10 cellular contexts compared by ENCODE assay signal in genomic region chr17:73068322-73069153, GRCh38. TPM values are rescaled to one million over a fixed set of nuclear protein-coding genes. Genes with fewer than 3 reads are reported as not detected.
DNase-seq lines count a peak whose midpoint lies in the region; ATAC-seq, FAIRE-seq and TF ChIP-seq lines count a peak whose summit lies in the region.
"Had no signal": no experiment of that assay in that cellular context is flagged by ENCODE, and none has a peak within 500 bp of the region (broad histone marks: within the 10 kb centered on the region; RNA-seq: fewer than 3 reads in every experiment).

No MANE protein-coding gene starts in this region.

- no peaks in the 10 kb centered on the region for H3K9me3 ChIP-seq in endothelial cell of umbilical vein (replicated peaks; ENCODE audit: control insufficient read depth, insufficient read depth, low read length)

- TF ChIP-seq POLR2A in endothelial cell of umbilical vein (IDR thresholded peaks at IDR 0.05; ENCODE audit: low read depth, low read length), result no peak

- no peak overlapping the region for H3K4me3 Mint-ChIP-seq in neural crest cell
- H3K4me3 Mint-ChIP-seq: H9 had no signal

- dilution Hi-C loops in endothelial cell of umbilical vein (cut with MboI; ENCODE audit: extremely low pct_ligation_motif_present, low sequenced_read_pairs), result no loop called here

- POLR2A ChIA-PET in endothelial cell of umbilical vein (lab: Charles Lee), result no interaction called here

- no peaks in the 10 kb centered on the region for H3K36me3 ChIP-seq in endothelial cell of umbilical vein (ENCODE audit: control insufficient read depth in 2 of 2, extremely low read depth in 1 of 2, insufficient read depth in 2 of 2, low read length in 2 of 2)

- H3K27me3 ChIP-seq in endothelial cell of umbilical vein (ENCODE audit: control insufficient read depth in 2 of 2, insufficient read depth in 2 of 2, low read length in 2 of 2), result no peaks in the 10 kb centered on the region

- no peaks in the 10 kb centered on the region for H4K20me1 ChIP-seq in endothelial cell of umbilical vein (replicated peaks; ENCODE audit: control insufficient read depth, extremely low read depth, insufficient read depth, low read length)

- H3K27ac Mint-ChIP-seq in neural crest cell (ENCODE audit: unreplicated experiment), result peak overlapping the region; percentile 16
- H3K27ac Mint-ChIP-seq: H9 had no signal

- H3K27ac ChIP-seq in endothelial cell of umbilical vein (ENCODE audit: insufficient read depth, low read depth, low read length), result no peak overlapping the region

- intact Hi-C loops in endothelial cell of umbilical vein (cut with micrococcal nuclease), result no loop called here

- H3K9me3 Mint-ChIP-seq in neural crest cell, result peaks cover 10% of the 10 kb centered on the region

- TF ChIP-seq CTCF in endothelial cell of umbilical vein (IDR thresholded peaks at IDR 0.05; ENCODE audit: extremely low read depth in 1 of 2, insufficient read depth in 1 of 2, low read depth in 1 of 2, low read length in 2 of 2), result no peak
- no peak for TF ChIP-seq CTCF in neural crest cell (conservative IDR thresholded peaks at IDR 0.05)
- no peak for TF ChIP-seq CTCF in GM20000 (IDR thresholded peaks at IDR 0.05; ENCODE audit: extremely low read depth, missing control alignments)

- peaks cover 10% of the 10 kb centered on the region for H3K36me3 Mint-ChIP-seq in neural crest cell (ENCODE audit: low read depth)

- H3K4me3 ChIP-seq in endothelial cell of umbilical vein (replicated peaks in 1 of 3; ENCODE audit: insufficient read depth in 1 of 3, low read depth in 1 of 3, low read length in 3 of 3), result no peak overlapping the region

- no TSS peak for BruUV-seq in endothelial cell of umbilical vein (replicated peaks; lab: Mats Ljungman, UMichigan)

- H3K27me3 Mint-ChIP-seq in neural crest cell (ENCODE audit: low read depth), result no peaks in the 10 kb centered on the region

- no peaks in the 10 kb centered on the region for H3K4me1 ChIP-seq in endothelial cell of umbilical vein (ENCODE audit: control insufficient read depth, extremely low read depth, insufficient read depth, low read length)

- H3K4me1 Mint-ChIP-seq in neural crest cell, result peaks cover 11% of the 10 kb centered on the region
- H3K4me1 Mint-ChIP-seq: H9 had no signal

- in situ Hi-C loops in Caki2 (cut with HindIII; ENCODE audit: low pct_unique_long_range_greater_than_20kb, low sequenced_read_pairs), result no loop called here

- H3K4me2 ChIP-seq in endothelial cell of umbilical vein (ENCODE audit: insufficient read depth, low read length), result no peak overlapping the region

- no peaks in the 10 kb centered on the region for H3K9me1 ChIP-seq in endothelial cell of umbilical vein (replicated peaks; ENCODE audit: control insufficient read depth, extremely low read depth, insufficient read depth, low read length)

- FAIRE-seq in endothelial cell of umbilical vein (lab: Jason Lieb, UNC), result no peak

- H2AFZ ChIP-seq in endothelial cell of umbilical vein (ENCODE audit: low read depth, low read length), result no peak overlapping the region

- CTCF ChIA-PET in endothelial cell of umbilical vein (lab: Charles Lee), result interaction anchor here (1.2 kb wide), 1 partner anchor 343 kb away, joined by 4 read pairs; no protein-coding TSS in a partner anchor

- H3K9ac ChIP-seq in endothelial cell of umbilical vein (replicated peaks; ENCODE audit: extremely low read depth, insufficient read depth, low read length), result no peak overlapping the region

- no peak for ATAC-seq in HG03139 (IDR thresholded peaks at IDR 0.05; ENCODE audit: unreplicated experiment)

- peak; percentile 65 for DNase-seq in Caki2 (ENCODE audit: low read depth)
- DNase-seq in NCI-H446 treated with DMSO at 0.1 percent for 48 hours (lab: John Stamatoyannopoulos, UW), result peak; percentile 60
- DNase-seq in endothelial cell of umbilical vein (ENCODE audit: low read depth, low spot score), result peak; percentile 20
- DNase-seq in neural crest cell (ENCODE audit: low read depth, low spot score), result no peak
- no peak for DNase-seq in SW480 (ENCODE audit: low spot score)
- DNase-seq in GM20000 (ENCODE audit: low spot score), result no peak
- no peak for DNase-seq in HK-2 (ENCODE audit: unreplicated experiment)
- DNase-seq: H9, Karpas-422 had no signal

- no peaks in the 10 kb centered on the region for H3K79me2 ChIP-seq in endothelial cell of umbilical vein (ENCODE audit: control insufficient read depth, insufficient read depth, low read length)

TF ChIP-seq in endothelial cell of umbilical vein, 7 proteins besides CTCF, POLR2A, EP300 and RAD21:
- TF ChIP-seq FOS (IDR thresholded peaks at IDR 0.05; ENCODE audit: borderline replicate concordance, insufficient read depth, low read length), result no peak
- TF ChIP-seq, protein P1, sequence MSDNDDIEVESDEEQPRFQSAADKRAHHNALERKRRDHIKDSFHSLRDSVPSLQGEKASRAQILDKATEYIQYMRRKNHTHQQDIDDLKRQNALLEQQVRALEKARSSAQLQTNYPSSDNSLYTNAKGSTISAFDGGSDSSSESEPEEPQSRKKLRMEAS (IDR thresholded peaks at IDR 0.05; ENCODE audit: insufficient read depth, insufficient read length), result no peak
- TF ChIP-seq POLR2AphosphoS5 (IDR thresholded peaks at IDR 0.05; ENCODE audit: insufficient read depth, low read depth, low read length), result no peak
- no peak for TF ChIP-seq JUN (IDR thresholded peaks at IDR 0.05; ENCODE audit: borderline replicate concordance, insufficient read depth, insufficient read length, low read depth)
- TF ChIP-seq GATA2 (IDR thresholded peaks at IDR 0.05; ENCODE audit: insufficient read depth, insufficient read length, low read depth, low read length), result no peak
- no peak for TF ChIP-seq MYC (IDR thresholded peaks at IDR 0.05; ENCODE audit: low read depth, low read length)
- no peak for TF ChIP-seq EZH2 (IDR thresholded peaks at IDR 0.05; ENCODE audit: borderline replicate concordance, low read depth, low read length, severe bottlenecking)

RNA-seq across cellular contexts. Expression of gene SLC39A11, which starts 23.9 kb away (rescaled TPM):
- 24.8 and 28.1 TPM in 2 replicates for total RNA-seq in Caki2 (2014; rRNA removed; shearing (Covaris generic); ENCODE audit: low replicate concordance)
- total RNA-seq in endothelial cell of umbilical vein (11.9 and 12.4 TPM in 2 replicates), neural crest cell (11.3 and 11.5 TPM in 2 replicates)
- polyA plus RNA-seq in endothelial cell of umbilical vein, result 7.8 and 8.1 TPM in 2 replicates
- polyA plus RNA-seq in endothelial cell of umbilical vein (2011; cell fraction: cytosol; rRNA removed), result 4.8 and 5.7 TPM in 2 replicates
- polyA plus RNA-seq in endothelial cell of umbilical vein (2011; cell fraction: nucleus; rRNA removed), result 5.1 and 7.9 TPM in 2 replicates
- 9.6 and 11.7 TPM in 2 replicates for polyA plus RNA-seq in endothelial cell of umbilical vein (2012)
- 31.9 and 46.8 TPM in 2 replicates for polyA minus RNA-seq in endothelial cell of umbilical vein
- 4.9 TPM for polyA minus RNA-seq in endothelial cell of umbilical vein (2011; cell fraction: cytosol; rRNA and poly(A)+ RNA removed)
- 24.6 and 25.5 TPM in 2 replicates for polyA minus RNA-seq in endothelial cell of umbilical vein (2011; cell fraction: nucleus; rRNA and poly(A)+ RNA removed)

Comparison
In these comparisons a context has a peak if more than half of its experiments do, and no peak if none do; other contexts are left out.
1. DNase-seq: peak in Caki2 (single experiment), NCI-H446 treated with DMSO at 0.1 percent for 48 hours (single experiment) and endothelial cell of umbilical vein (single experiment); none in neural crest cell (single experiment), SW480 (single experiment), GM20000 (single experiment) and HK-2 (single experiment).